Comparison of ENCODE assay signal across 12 cellular contexts in the genomic region with DNA sequence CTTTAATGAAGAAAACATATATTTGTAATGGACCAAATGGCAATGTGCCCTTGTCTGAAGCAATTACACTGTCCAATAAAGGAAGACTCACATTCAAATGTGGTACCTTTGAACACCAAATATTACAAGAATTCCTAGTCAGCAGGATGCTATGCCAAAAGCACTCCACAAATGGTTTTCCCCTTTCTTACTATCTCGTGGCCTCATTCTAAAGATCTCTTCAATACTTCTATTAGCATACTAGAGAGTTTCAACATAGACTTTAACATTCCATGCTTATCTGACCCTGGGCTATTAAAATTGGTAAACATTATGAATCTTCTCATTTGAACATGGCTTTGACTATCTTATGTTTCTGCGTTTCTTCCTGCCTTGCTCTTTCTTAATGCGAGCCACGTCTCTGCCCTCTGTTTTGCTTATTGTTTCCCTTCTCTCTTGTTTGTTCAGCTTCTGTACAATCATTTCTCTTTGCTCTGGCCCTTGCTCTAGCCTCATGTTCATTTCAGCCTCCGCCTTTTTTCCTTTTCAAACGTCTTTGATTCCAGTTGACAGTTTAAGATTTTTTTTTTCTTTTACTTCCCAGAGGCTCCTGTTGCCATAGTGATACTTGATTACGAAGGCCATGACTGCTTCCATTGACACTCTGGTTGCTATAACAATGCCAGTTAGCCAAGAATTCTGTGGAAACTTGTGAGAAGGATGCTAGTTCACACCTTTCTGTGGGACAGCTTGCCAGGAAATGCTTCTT. TPM values are rescaled to one million over a fixed set of nuclear protein-coding genes. Genes with fewer than 3 reads are reported as not detected.
A peak's percentile ranks its signal among the peaks of the same experiment; 100 is the strongest.
DNase-seq lines count a peak whose midpoint lies in the region; ATAC-seq and TF ChIP-seq lines count a peak whose summit lies in the region.
"Had no signal": no experiment of that assay in that cellular context is flagged by ENCODE, and none has a peak within 500 bp of the region (broad histone marks: within the 10 kb centered on the region; RNA-seq: fewer than 3 reads in every experiment).

No MANE protein-coding gene starts in this region.

- H3K36me3 Mint-ChIP-seq in neural crest cell (ENCODE audit: low read depth): peaks cover under 1% of the 10 kb centered on the region
- no peaks in the 10 kb centered on the region for H3K36me3 Mint-ChIP-seq in WTC11
- H3K36me3 Mint-ChIP-seq: CD8-positive, alpha-beta memory T cell; naive B cell had no signal

- H3K27ac Mint-ChIP-seq in neural crest cell (ENCODE audit: unreplicated experiment): peak overlapping the region; percentile 14
- no peak overlapping the region for H3K27ac Mint-ChIP-seq in WTC11
- H3K27ac Mint-ChIP-seq: CD8-positive, alpha-beta memory T cell; stimulated activated naive CD8-positive, alpha-beta T cell treated with anti-CD3 and anti-CD28 coated beads, Interleukin-15, Interleukin-2, amounts not matched to agents 100 ng/mL and 50 ng/mL, for 24 hours had no signal

- peak; percentile 15 for DNase-seq in EH (ENCODE audit: low read depth)
- DNase-seq in NCI-H774 (lab: John Stamatoyannopoulos, UW): peak; percentile 47
- DNase-seq in fibroblast of peridontal ligament (ENCODE audit: extremely low read depth): peak; percentile 27
- no peak for DNase-seq in neural crest cell (ENCODE audit: low read depth, low spot score)
- DNase-seq in WTC11 (ENCODE audit: low spot score): no peak
- DNase-seq in activated T-cell treated with anti-CD3 and anti-CD28 coated beads, Interleukin-2, amount 50 U/mL, for 1 hour: no peak
- DNase-seq in MG63: no peak
- DNase-seq: CD8-positive, alpha-beta memory T cell; naive B cell; NCI-H2171 had no signal

- no peak overlapping the region for H3K4me3 ChIP-seq in MG63

- no peak for TF ChIP-seq CTCF in neural crest cell (conservative IDR thresholded peaks at IDR 0.05)
- no peak for TF ChIP-seq CTCF in WTC11 (IDR thresholded peaks at IDR 0.05)

- ATAC-seq in WTC11 (no peak), HG02571 (IDR thresholded peaks at IDR 0.05; ENCODE audit: unreplicated experiment) (no peak)

- H3K36me3 ChIP-seq in MG63: no peaks in the 10 kb centered on the region

- H3K27me3 Mint-ChIP-seq in neural crest cell (ENCODE audit: low read depth) (peaks cover 3% of the 10 kb centered on the region), WTC11 (ENCODE audit: low read depth) (no peaks in the 10 kb centered on the region)

- no peaks in the 10 kb centered on the region for H3K27me3 ChIP-seq in MG63

- CTCF ChIA-PET in WTC11 (lab: Charles Lee): no interaction called here

- no peaks in the 10 kb centered on the region for H3K9me3 ChIP-seq in MG63

- H3K4me1 Mint-ChIP-seq in neural crest cell (peaks cover 17% of the 10 kb centered on the region), WTC11 (peaks cover 6% of the 10 kb centered on the region)
- H3K4me1 Mint-ChIP-seq: CD8-positive, alpha-beta memory T cell had no signal

- H3K9me3 Mint-ChIP-seq in neural crest cell (peaks cover under 1% of the 10 kb centered on the region), WTC11 (no peaks in the 10 kb centered on the region)
- H3K9me3 Mint-ChIP-seq: CD8-positive, alpha-beta memory T cell; naive B cell; stimulated activated naive CD8-positive, alpha-beta T cell treated with anti-CD3 and anti-CD28 coated beads, Interleukin-15, Interleukin-2, amounts not matched to agents 100 ng/mL and 50 ng/mL, for 24 hours had no signal

- POLR2A ChIA-PET in WTC11 (lab: Charles Lee): no interaction called here

- peak overlapping the region; percentile 4 for H3K4me3 Mint-ChIP-seq in neural crest cell
- H3K4me3 Mint-ChIP-seq in WTC11: no peak overlapping the region
- H3K4me3 Mint-ChIP-seq: CD8-positive, alpha-beta memory T cell; naive B cell; stimulated activated naive CD8-positive, alpha-beta T cell treated with anti-CD3 and anti-CD28 coated beads, Interleukin-15, Interleukin-2, amounts not matched to agents 100 ng/mL and 50 ng/mL, for 24 hours had no signal

TF ChIP-seq in WTC11, 78 proteins besides CTCF, POLR2A, EP300 and RAD21:
- TF ChIP-seq NFATC4 (CRISPR knock-in tag; IDR thresholded peaks at IDR 0.05): no peak
- no peak for TF ChIP-seq TEAD1 (CRISPR knock-in tag; IDR thresholded peaks at IDR 0.05)
- TF ChIP-seq, protein P1, sequence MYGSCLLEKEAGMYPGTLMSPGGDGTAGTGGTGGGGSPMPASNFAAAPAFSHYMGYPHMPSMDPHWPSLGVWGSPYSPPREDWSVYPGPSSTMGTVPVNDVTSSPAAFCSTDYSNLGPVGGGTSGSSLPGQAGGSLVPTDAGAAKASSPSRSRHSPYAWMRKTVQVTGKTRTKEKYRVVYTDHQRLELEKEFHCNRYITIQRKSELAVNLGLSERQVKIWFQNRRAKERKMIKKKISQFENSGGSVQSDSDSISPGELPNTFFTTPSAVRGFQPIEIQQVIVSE (CRISPR knock-in tag; IDR thresholded peaks at IDR 0.05; ENCODE audit: borderline replicate concordance): no peak
- no peak for TF ChIP-seq ZBTB21 (CRISPR knock-in tag; IDR thresholded peaks at IDR 0.05; ENCODE audit: borderline replicate concordance)
- TF ChIP-seq FOXP4 (CRISPR knock-in tag; IDR thresholded peaks at IDR 0.05): no peak
- no peak for TF ChIP-seq SMAD4 (CRISPR knock-in tag; IDR thresholded peaks at IDR 0.05)
- no peak for TF ChIP-seq OVOL2 (CRISPR knock-in tag; IDR thresholded peaks at IDR 0.05; ENCODE audit: borderline replicate concordance)
- TF ChIP-seq ERG (CRISPR knock-in tag; IDR thresholded peaks at IDR 0.05): no peak
- TF ChIP-seq PRRX2 (CRISPR knock-in tag; IDR thresholded peaks at IDR 0.05): no peak
- TF ChIP-seq KAT7 (CRISPR knock-in tag; IDR thresholded peaks at IDR 0.05; ENCODE audit: borderline replicate concordance): no peak
- no peak for TF ChIP-seq ELF4 (CRISPR knock-in tag; IDR thresholded peaks at IDR 0.05; ENCODE audit: low read depth)
- no peak for TF ChIP-seq NR1H2 (CRISPR knock-in tag; IDR thresholded peaks at IDR 0.05)
- no peak for TF ChIP-seq ZNF219 (CRISPR knock-in tag; IDR thresholded peaks at IDR 0.05; ENCODE audit: borderline replicate concordance)
- TF ChIP-seq ATF3 (CRISPR knock-in tag; conservative IDR thresholded peaks at IDR 0.05): no peak
- TF ChIP-seq ESRRA (CRISPR knock-in tag; IDR thresholded peaks at IDR 0.05; ENCODE audit: borderline replicate concordance): no peak
- TF ChIP-seq, protein P2, sequence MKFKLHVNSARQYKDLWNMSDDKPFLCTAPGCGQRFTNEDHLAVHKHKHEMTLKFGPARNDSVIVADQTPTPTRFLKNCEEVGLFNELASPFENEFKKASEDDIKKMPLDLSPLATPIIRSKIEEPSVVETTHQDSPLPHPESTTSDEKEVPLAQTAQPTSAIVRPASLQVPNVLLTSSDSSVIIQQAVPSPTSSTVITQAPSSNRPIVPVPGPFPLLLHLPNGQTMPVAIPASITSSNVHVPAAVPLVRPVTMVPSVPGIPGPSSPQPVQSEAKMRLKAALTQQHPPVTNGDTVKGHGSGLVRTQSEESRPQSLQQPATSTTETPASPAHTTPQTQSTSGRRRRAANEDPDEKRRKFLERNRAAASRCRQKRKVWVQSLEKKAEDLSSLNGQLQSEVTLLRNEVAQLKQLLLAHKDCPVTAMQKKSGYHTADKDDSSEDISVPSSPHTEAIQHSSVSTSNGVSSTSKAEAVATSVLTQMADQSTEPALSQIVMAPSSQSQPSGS (CRISPR knock-in tag; IDR thresholded peaks at IDR 0.05; ENCODE audit: borderline replicate concordance, low read depth): no peak
- no peak for TF ChIP-seq ZSCAN18 (CRISPR knock-in tag; IDR thresholded peaks at IDR 0.05)

RNA-seq across cellular contexts. Expression of gene SLC9A9, which starts 49.5 kb away (rescaled TPM):
- total RNA-seq in neural crest cell (0.56 and 1.6 TPM in 2 replicates), WTC11 (2021) (1.2 TPM in 3 replicates)
- 0.20 and 10.1 TPM in 2 replicates for total RNA-seq in MG63 (2014; rRNA removed; shearing (Covaris generic); ENCODE audit: low replicate concordance)

Comparison
In these comparisons a context has a peak if more than half of its experiments do, and no peak if none do; other contexts are left out.
1. DNase-seq: peak in EH (single experiment), NCI-H774 (single experiment) and fibroblast of peridontal ligament (single experiment); none in neural crest cell (single experiment), WTC11 (single experiment), activated T-cell treated with anti-CD3 and anti-CD28 coated beads, Interleukin-2, amount 50 U/mL, for 1 hour (single experiment) and MG63 (single experiment).